ENCODE assay signal across 1 cellular context in genomic region chr10:111083222-111084095, GRCh38.
TF ChIP-seq lines count a peak whose summit lies in the region.

No MANE protein-coding gene starts in this region.

TF ChIP-seq in H1, 55 proteins besides CTCF, POLR2A, EP300 and RAD21:
- TF ChIP-seq NANOG (IDR thresholded peaks at IDR 0.05; ENCODE audit: insufficient read depth, low read depth, low read length, poor library complexity, severe bottlenecking) (no peak), SP1 (IDR thresholded peaks at IDR 0.05; ENCODE audit: low read depth, low read length) (no peak), SP2 (IDR thresholded peaks at IDR 0.05; ENCODE audit: low read length) (no peak)
